1 cellular context compared by ENCODE assay signal in genomic region chr10:109964318-109964717, GRCh38.
TF ChIP-seq lines count a peak whose summit lies in the region.

No MANE protein-coding gene starts in this region.

TF ChIP-seq in GM23338, 12 proteins besides CTCF, POLR2A, EP300 and RAD21 (continued from another document):
- TF ChIP-seq, protein P1, sequence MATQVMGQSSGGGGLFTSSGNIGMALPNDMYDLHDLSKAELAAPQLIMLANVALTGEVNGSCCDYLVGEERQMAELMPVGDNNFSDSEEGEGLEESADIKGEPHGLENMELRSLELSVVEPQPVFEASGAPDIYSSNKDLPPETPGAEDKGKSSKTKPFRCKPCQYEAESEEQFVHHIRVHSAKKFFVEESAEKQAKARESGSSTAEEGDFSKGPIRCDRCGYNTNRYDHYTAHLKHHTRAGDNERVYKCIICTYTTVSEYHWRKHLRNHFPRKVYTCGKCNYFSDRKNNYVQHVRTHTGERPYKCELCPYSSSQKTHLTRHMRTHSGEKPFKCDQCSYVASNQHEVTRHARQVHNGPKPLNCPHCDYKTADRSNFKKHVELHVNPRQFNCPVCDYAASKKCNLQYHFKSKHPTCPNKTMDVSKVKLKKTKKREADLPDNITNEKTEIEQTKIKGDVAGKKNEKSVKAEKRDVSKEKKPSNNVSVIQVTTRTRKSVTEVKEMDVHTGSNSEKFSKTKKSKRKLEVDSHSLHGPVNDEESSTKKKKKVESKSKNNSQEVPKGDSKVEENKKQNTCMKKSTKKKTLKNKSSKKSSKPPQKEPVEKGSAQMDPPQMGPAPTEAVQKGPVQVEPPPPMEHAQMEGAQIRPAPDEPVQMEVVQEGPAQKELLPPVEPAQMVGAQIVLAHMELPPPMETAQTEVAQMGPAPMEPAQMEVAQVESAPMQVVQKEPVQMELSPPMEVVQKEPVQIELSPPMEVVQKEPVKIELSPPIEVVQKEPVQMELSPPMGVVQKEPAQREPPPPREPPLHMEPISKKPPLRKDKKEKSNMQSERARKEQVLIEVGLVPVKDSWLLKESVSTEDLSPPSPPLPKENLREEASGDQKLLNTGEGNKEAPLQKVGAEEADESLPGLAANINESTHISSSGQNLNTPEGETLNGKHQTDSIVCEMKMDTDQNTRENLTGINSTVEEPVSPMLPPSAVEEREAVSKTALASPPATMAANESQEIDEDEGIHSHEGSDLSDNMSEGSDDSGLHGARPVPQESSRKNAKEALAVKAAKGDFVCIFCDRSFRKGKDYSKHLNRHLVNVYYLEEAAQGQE (IDR thresholded peaks at IDR 0.05; ENCODE audit: unreplicated experiment) = no peak
